ENCODE assay signal across 1 cellular context in the genomic region with DNA sequence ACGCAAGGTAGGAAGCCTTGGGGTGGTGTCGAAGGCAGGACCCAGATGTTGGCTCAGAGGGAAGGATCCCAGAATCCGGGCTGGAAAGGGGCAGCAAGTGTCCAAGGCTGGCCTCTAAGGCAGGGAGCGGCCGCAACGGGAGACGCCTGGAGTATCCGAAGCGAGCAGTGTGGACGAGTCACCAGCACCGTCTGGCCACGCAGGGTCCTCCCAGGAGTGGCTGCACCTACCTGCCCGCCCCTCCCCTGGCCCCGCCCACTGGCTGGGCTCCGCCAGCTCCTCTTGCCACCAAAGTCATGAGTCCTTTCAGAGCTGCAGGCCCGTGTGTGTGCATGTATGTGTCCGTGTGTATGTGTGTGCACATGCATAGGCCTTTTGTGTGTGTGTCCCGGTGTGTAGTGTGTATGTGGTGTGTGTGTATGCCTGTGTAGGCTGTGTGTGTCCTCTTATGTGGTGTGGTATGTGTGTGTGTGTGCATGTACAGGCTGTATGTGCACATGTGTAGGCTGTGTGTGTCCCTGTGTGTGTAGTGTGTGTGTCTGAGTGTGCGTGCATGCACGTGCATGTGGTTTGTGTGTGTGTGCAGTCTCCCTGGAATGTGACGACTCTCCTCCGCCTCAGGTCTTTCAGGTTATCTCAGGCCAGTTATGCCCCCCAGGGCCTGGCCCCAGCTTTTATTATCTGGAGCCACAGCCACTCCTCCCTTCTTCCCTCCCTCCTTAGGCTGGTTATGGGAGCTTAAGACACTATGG.
TF ChIP-seq lines count a peak whose summit lies in the region.

A gene (minus strand): TSS at position 193 of the 752 bp plus-strand sequence. CDS start 229 bp downstream, outside the sequence.

TF ChIP-seq in K562, 482 proteins besides CTCF, POLR2A, EP300 and RAD21 (continued from another document and continues in another):
- TF ChIP-seq, protein P1, sequence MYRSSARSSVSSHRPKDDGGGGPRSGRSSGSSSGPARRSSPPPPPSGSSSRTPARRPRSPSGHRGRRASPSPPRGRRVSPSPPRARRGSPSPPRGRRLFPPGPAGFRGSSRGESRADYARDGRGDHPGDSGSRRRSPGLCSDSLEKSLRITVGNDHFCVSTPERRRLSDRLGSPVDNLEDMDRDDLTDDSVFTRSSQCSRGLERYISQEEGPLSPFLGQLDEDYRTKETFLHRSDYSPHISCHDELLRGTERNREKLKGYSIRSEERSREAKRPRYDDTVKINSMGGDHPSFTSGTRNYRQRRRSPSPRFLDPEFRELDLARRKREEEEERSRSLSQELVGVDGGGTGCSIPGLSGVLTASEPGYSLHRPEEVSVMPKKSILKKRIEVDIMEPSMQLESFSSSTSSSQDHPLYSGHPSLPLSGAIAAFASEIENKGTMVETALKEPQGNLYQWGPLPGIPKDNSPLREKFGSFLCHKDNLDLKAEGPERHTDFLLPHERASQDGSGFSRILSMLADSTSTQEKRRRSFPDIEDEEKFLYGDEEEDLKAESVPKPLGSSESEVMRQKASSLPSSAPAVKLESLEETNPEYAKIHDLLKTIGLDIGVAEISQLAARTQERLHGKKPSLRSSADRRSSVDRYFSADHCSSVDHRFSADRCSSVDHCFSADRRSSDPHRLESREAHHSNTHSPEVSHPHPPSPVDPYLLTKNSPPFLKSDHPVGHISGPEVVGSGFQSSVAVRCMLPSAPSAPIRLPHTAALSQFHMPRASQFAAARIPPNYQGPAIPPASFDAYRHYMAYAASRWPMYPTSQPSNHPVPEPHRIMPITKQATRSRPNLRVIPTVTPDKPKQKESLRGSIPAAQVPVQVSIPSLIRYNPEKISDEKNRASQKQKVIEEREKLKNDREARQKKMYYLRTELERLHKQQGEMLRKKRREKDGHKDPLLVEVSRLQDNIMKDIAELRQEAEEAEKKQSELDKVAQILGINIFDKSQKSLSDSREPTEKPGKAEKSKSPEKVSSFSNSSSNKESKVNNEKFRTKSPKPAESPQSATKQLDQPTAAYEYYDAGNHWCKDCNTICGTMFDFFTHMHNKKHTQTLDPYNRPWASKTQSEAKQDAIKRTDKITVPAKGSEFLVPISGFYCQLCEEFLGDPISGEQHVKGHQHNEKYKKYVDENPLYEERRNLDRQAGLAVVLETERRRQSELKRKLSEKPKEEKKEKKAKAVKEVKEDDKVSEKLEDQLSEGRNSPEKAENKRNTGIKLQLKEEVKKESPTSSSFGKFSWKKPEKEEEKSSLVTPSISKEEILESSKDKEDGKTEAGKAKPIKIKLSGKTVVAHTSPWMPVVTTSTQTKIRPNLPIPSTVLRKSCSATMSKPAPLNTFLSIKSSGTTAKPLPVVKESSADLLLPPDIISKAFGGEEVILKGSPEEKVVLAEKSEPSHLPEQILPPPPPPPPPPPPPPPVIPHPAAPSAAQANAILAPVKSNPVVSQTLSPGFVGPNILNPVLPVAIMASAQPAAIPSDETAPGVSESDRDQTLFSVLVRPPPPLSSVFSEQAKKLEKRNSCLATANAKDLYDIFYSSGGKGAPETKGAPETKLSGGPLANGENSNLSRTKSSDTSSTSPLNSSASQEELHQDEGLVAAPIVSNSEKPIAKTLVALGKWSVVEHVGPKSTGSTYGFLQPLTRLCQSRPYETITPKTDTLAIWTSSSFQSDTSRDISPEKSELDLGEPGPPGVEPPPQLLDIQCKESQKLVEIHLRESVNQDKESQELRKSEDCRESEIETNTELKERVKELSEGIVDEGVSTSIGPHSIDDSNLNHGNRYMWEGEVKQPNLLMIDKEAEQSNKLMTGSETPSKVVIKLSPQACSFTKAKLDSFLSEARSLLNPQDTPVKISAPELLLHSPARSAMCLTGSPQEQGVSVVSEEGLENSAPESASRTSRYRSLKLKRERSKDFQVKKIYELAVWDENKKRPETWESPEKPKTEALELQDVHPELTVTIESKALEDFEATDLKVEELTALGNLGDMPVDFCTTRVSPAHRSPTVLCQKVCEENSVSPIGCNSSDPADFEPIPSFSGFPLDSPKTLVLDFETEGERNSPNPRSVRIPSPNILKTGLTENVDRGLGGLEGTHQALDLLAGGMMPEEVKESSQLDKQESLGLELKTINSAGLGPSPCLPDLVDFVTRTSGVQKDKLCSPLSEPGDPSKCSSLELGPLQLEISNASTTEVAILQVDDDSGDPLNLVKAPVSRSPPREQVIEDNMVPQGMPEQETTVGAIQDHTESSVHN (IDR thresholded peaks at IDR 0.05; ENCODE audit: borderline replicate concordance in 1 of 2, low read depth in 1 of 2): no peak
- TF ChIP-seq ZNF766 (CRISPR knock-in tag; conservative IDR thresholded peaks at IDR 0.05) (no peak), TEAD1 (CRISPR knock-in tag; IDR thresholded peaks at IDR 0.05) (peak in 1 of 2 experiments; percentile 51; a peak in 1 of 4 replicates), BHLHE40 (IDR thresholded peaks at IDR 0.05; ENCODE audit: low read length) (peak; percentile 85), NR2C2 (CRISPR knock-in tag; IDR thresholded peaks at IDR 0.05) (peak; percentile 41; the same call in 1 of the 2 replicates), NR2C2 (tag; IDR thresholded peaks at IDR 0.05) (no peak), ARHGAP35 (IDR thresholded peaks at IDR 0.05; ENCODE audit: partially characterized antibody) (peak; percentile 74), CBFB (CRISPR knock-in tag; IDR thresholded peaks at IDR 0.05) (peak; percentile 19; the same call in 1 of the 2 replicates), CBFA2T3 (IDR thresholded peaks at IDR 0.05) (peak; percentile 30; the same call in 1 of the 2 replicates), SMARCA4 (IDR thresholded peaks at IDR 0.05) (peak; percentile 32; the same call in 1 of the 2 replicates), HDAC2 (IDR thresholded peaks at IDR 0.05) (peak; percentile 46; the same call in 1 of the 2 replicates), L3MBTL2 (IDR thresholded peaks at IDR 0.05) (peak; percentile 16; the same call in 1 of the 2 replicates), NFRKB (IDR thresholded peaks at IDR 0.05; ENCODE audit: low read depth) (0 out of 2 replicates have a peak, but pooled peaks have one; percentile 45), ZNF551 (CRISPR knock-in tag; IDR thresholded peaks at IDR 0.05) (no peak), ZSCAN29 (IDR thresholded peaks at IDR 0.05) (peak; percentile 95), TAF15 (IDR thresholded peaks at IDR 0.05; ENCODE audit: low read depth, low read length) (no peak), BACH1 (tag; IDR thresholded peaks at IDR 0.05) (no peak), FOXK2 (conservative IDR thresholded peaks at IDR 0.05 in 1 of 2, IDR thresholded peaks at IDR 0.05 in 1 of 2; ENCODE audit: low read depth in 2 of 2) (peak in 1 of 2 experiments; percentile 44; a peak in 1 of 4 replicates), HDGF (IDR thresholded peaks at IDR 0.05) (peak; percentile 100), PHF8 (IDR thresholded peaks at IDR 0.05; ENCODE audit: borderline replicate concordance, low read length) (peak; percentile 27; the same call in 1 of the 2 replicates), SAFB (IDR thresholded peaks at IDR 0.05; ENCODE audit: borderline replicate concordance, low read depth, low read length) (0 out of 2 replicates have a peak, but pooled peaks have one; percentile 18), HLTF (IDR thresholded peaks at IDR 0.05) (peak; percentile 90; the same call in 1 of the 2 replicates), TOE1 (IDR thresholded peaks at IDR 0.05; ENCODE audit: borderline replicate concordance) (peak; percentile 31; the same call in 1 of the 2 replicates), TOE1 (CRISPR knock-in tag; IDR thresholded peaks at IDR 0.05; ENCODE audit: borderline replicate concordance, low read depth) (no peak), SMARCA5 (IDR thresholded peaks at IDR 0.05) (peak; percentile 89), EHMT2 (IDR thresholded peaks at IDR 0.05) (peak; percentile 27; the same call in 1 of the 2 replicates)
- TF ChIP-seq, protein P2, sequence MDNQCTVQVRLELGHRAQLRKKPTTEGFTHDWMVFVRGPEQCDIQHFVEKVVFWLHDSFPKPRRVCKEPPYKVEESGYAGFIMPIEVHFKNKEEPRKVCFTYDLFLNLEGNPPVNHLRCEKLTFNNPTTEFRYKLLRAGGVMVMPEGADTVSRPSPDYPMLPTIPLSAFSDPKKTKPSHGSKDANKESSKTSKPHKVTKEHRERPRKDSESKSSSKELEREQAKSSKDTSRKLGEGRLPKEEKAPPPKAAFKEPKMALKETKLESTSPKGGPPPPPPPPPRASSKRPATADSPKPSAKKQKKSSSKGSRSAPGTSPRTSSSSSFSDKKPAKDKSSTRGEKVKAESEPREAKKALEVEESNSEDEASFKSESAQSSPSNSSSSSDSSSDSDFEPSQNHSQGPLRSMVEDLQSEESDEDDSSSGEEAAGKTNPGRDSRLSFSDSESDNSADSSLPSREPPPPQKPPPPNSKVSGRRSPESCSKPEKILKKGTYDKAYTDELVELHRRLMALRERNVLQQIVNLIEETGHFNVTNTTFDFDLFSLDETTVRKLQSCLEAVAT (IDR thresholded peaks at IDR 0.05): peak; percentile 86 to 89; a peak in 3 of 4 replicates
- TF ChIP-seq, protein P3, sequence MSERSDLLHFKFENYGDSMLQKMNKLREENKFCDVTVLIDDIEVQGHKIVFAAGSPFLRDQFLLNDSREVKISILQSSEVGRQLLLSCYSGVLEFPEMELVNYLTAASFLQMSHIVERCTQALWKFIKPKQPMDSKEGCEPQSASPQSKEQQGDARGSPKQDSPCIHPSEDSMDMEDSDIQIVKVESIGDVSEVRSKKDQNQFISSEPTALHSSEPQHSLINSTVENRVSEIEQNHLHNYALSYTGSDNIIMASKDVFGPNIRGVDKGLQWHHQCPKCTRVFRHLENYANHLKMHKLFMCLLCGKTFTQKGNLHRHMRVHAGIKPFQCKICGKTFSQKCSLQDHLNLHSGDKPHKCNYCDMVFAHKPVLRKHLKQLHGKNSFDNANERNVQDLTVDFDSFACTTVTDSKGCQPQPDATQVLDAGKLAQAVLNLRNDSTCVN (CRISPR knock-in tag; IDR thresholded peaks at IDR 0.05): peak; percentile 80
- TF ChIP-seq, protein P4, sequence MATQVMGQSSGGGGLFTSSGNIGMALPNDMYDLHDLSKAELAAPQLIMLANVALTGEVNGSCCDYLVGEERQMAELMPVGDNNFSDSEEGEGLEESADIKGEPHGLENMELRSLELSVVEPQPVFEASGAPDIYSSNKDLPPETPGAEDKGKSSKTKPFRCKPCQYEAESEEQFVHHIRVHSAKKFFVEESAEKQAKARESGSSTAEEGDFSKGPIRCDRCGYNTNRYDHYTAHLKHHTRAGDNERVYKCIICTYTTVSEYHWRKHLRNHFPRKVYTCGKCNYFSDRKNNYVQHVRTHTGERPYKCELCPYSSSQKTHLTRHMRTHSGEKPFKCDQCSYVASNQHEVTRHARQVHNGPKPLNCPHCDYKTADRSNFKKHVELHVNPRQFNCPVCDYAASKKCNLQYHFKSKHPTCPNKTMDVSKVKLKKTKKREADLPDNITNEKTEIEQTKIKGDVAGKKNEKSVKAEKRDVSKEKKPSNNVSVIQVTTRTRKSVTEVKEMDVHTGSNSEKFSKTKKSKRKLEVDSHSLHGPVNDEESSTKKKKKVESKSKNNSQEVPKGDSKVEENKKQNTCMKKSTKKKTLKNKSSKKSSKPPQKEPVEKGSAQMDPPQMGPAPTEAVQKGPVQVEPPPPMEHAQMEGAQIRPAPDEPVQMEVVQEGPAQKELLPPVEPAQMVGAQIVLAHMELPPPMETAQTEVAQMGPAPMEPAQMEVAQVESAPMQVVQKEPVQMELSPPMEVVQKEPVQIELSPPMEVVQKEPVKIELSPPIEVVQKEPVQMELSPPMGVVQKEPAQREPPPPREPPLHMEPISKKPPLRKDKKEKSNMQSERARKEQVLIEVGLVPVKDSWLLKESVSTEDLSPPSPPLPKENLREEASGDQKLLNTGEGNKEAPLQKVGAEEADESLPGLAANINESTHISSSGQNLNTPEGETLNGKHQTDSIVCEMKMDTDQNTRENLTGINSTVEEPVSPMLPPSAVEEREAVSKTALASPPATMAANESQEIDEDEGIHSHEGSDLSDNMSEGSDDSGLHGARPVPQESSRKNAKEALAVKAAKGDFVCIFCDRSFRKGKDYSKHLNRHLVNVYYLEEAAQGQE (CRISPR knock-in tag; IDR thresholded peaks at IDR 0.05; ENCODE audit: low read depth): no peak
- TF ChIP-seq, protein P5, sequence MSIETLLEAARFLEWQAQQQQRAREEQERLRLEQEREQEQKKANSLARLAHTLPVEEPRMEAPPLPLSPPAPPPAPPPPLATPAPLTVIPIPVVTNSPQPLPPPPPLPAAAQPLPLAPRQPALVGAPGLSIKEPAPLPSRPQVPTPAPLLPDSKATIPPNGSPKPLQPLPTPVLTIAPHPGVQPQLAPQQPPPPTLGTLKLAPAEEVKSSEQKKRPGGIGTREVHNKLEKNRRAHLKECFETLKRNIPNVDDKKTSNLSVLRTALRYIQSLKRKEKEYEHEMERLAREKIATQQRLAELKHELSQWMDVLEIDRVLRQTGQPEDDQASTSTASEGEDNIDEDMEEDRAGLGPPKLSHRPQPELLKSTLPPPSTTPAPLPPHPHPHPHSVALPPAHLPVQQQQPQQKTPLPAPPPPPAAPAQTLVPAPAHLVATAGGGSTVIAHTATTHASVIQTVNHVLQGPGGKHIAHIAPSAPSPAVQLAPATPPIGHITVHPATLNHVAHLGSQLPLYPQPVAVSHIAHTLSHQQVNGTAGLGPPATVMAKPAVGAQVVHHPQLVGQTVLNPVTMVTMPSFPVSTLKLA (conservative IDR thresholded peaks at IDR 0.05): peak in 1 of 2 experiments; percentile 57; a peak in 1 of 4 replicates
- TF ChIP-seq, protein P6, sequence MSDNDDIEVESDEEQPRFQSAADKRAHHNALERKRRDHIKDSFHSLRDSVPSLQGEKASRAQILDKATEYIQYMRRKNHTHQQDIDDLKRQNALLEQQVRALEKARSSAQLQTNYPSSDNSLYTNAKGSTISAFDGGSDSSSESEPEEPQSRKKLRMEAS (CRISPR knock-in tag; IDR thresholded peaks at IDR 0.05): peak; percentile 41; the same call in 1 of the 2 replicates
- TF ChIP-seq, protein P7, sequence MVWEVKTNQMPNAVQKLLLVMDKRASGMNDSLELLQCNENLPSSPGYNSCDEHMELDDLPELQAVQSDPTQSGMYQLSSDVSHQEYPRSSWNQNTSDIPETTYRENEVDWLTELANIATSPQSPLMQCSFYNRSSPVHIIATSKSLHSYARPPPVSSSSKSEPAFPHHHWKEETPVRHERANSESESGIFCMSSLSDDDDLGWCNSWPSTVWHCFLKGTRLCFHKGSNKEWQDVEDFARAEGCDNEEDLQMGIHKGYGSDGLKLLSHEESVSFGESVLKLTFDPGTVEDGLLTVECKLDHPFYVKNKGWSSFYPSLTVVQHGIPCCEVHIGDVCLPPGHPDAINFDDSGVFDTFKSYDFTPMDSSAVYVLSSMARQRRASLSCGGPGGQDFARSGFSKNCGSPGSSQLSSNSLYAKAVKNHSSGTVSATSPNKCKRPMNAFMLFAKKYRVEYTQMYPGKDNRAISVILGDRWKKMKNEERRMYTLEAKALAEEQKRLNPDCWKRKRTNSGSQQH (CRISPR knock-in tag; IDR thresholded peaks at IDR 0.05): peak; percentile 74; the same call in 1 of the 2 replicates
- TF ChIP-seq, protein P8, sequence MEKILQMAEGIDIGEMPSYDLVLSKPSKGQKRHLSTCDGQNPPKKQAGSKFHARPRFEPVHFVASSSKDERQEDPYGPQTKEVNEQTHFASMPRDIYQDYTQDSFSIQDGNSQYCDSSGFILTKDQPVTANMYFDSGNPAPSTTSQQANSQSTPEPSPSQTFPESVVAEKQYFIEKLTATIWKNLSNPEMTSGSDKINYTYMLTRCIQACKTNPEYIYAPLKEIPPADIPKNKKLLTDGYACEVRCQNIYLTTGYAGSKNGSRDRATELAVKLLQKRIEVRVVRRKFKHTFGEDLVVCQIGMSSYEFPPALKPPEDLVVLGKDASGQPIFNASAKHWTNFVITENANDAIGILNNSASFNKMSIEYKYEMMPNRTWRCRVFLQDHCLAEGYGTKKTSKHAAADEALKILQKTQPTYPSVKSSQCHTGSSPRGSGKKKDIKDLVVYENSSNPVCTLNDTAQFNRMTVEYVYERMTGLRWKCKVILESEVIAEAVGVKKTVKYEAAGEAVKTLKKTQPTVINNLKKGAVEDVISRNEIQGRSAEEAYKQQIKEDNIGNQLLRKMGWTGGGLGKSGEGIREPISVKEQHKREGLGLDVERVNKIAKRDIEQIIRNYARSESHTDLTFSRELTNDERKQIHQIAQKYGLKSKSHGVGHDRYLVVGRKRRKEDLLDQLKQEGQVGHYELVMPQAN (IDR thresholded peaks at IDR 0.05; ENCODE audit: borderline replicate concordance): peak; percentile 76; the same call in 1 of the 2 replicates
